ENCODE assay signal across 9 cellular contexts in genomic region chr2:211033765-211034164, GRCh38.
A peak's percentile ranks its signal among the peaks of the same experiment; 100 is the strongest.
DNase-seq lines count a peak whose midpoint lies in the region; FAIRE-seq and TF ChIP-seq lines count a peak whose summit lies in the region.
"Had no signal": no experiment of that assay in that cellular context is flagged by ENCODE, and none has a peak within 500 bp of the region (broad histone marks: within the 10 kb centered on the region; RNA-seq: fewer than 3 reads in every experiment).

No MANE protein-coding gene starts in this region.

- no peaks in the 10 kb centered on the region for H3K4me1 Mint-ChIP-seq in endothelial cell (ENCODE audit: unreplicated experiment)

- 42 to 69% (median 64%) methylated on average over 2 of the region's 2 CpGs for WGBS in small intestine, 3 donors

- peak; percentile 9 for DNase-seq in NCI-H1105 treated with DMSO at 0.1 percent for 48 hours (lab: John Stamatoyannopoulos, UW)
- DNase-seq in NCI-H1105 (lab: John Stamatoyannopoulos, UW), result no peak
- DNase-seq in NCI-H446 (lab: John Stamatoyannopoulos, UW), result peak; percentile 1 to 46
- no peak for DNase-seq in endothelial cell (ENCODE audit: low spot score)
- peak; percentile 17 for DNase-seq in small intestine
- DNase-seq in 8988T, result no peak
- DNase-seq in cortex of kidney (lab: John Stamatoyannopoulos, UW), result no peak
- DNase-seq in stimulated activated CD4-positive, alpha-beta T cell treated with anti-CD3 and anti-CD28 coated beads, Interleukin-4, amount 100 ng/mL, for 1 hour, result no peak
- DNase-seq: foreskin fibroblast had no signal

- H3K9me3 Mint-ChIP-seq in endothelial cell (ENCODE audit: unreplicated experiment), result no peaks in the 10 kb centered on the region

- no peaks in the 10 kb centered on the region for H3K27me3 Mint-ChIP-seq in endothelial cell (ENCODE audit: unreplicated experiment)

- no peaks in the 10 kb centered on the region for H3K36me3 Mint-ChIP-seq in endothelial cell (ENCODE audit: low read depth, unreplicated experiment)

- H3K27ac Mint-ChIP-seq in endothelial cell (ENCODE audit: unreplicated experiment), result no peak overlapping the region

- H3K4me3 Mint-ChIP-seq in endothelial cell (ENCODE audit: unreplicated experiment), result no peak overlapping the region

- TF ChIP-seq CTCF in endothelial cell (IDR thresholded peaks at IDR 0.05; ENCODE audit: unreplicated experiment), result peak; percentile 49

- H3K36me3 ChIP-seq in small intestine (ENCODE audit: control insufficient read depth in 2 of 2, insufficient read depth in 2 of 2, low read length in 2 of 2), result no peaks in the 10 kb centered on the region

- no peaks in the 10 kb centered on the region for H3K27me3 ChIP-seq in small intestine (ENCODE audit: control insufficient read depth in 2 of 2, insufficient read depth in 2 of 2, low read length in 2 of 2)

- no peaks in the 10 kb centered on the region for H3K9me3 ChIP-seq in small intestine (ENCODE audit: control insufficient read depth, low read depth)

- no peak overlapping the region for H3K27ac ChIP-seq in small intestine (ENCODE audit: low read depth in 1 of 2, low read length in 1 of 2)

- FAIRE-seq in small intestine (lab: Jason Lieb, UNC), result no peak

- no peaks in the 10 kb centered on the region for H3K4me1 ChIP-seq in small intestine (ENCODE audit: control insufficient read depth in 2 of 2, insufficient read depth in 1 of 2, low read depth in 1 of 2, low read length in 1 of 2)

- H3K4me3 ChIP-seq in small intestine (ENCODE audit: low read depth in 1 of 2, low read length in 2 of 2), result no peak overlapping the region

Comparison
In these comparisons a context has a peak if more than half of its experiments do, and no peak if none do; other contexts are left out.
1. DNase-seq: peak in NCI-H1105 treated with DMSO at 0.1 percent for 48 hours (single experiment), NCI-H446 (2 of 2) and small intestine (single experiment); none in NCI-H1105 (single experiment), endothelial cell (single experiment), 8988T (single experiment), cortex of kidney (single experiment) and stimulated activated CD4-positive, alpha-beta T cell treated with anti-CD3 and anti-CD28 coated beads, Interleukin-4, amount 100 ng/mL, for 1 hour (single experiment).